ENCODE assay signal across 29 cellular contexts in genomic region chr9:104080983-104081382, GRCh38.
"Had no signal": no experiment of that assay in that cellular context is flagged by ENCODE, and none has a peak within 500 bp of the region (broad histone marks: within the 10 kb centered on the region; RNA-seq: fewer than 3 reads in every experiment).

No MANE protein-coding gene starts in this region.

- DNase-seq: activated CD4-positive, alpha-beta T cell treated with anti-CD3 and anti-CD28 coated beads, Interleukin-2, amount 10 ng/mL, durations not matched to agents 24 days and 14 days; activated CD4-positive, alpha-beta T cell treated with anti-CD3 and anti-CD28 coated beads, Interleukin-2, amount 50 U/mL, for 4 hours; activated CD8-positive, alpha-beta T cell treated with anti-CD3 and anti-CD28 coated beads for 36 hours; activated gamma-delta T cell; activated naive CD4-positive, alpha-beta T cell treated with Interleukin-2 at 50 U/mL for 16 hours; activated naive CD8-positive, alpha-beta T cell treated with anti-CD3 and anti-CD28 coated beads, Interleukin-2, amount 10 ng/mL, durations not matched to agents 7 days and 5 days; activated T-cell treated with anti-CD3 and anti-CD28 coated beads, Interleukin-2, amount 50 U/mL, for 24 hours; amygdala; KG1; NCI-H1105 treated with DMSO at 0.1 percent for 48 hours; NCI-H1436; NCI-H1694; NCI-H2029; NCI-H2171 treated with DMSO at 0.1 percent for 48 hours; NCI-H226; NCI-H446 treated with DMSO at 0.1 percent for 48 hours; NCI-H524; NCI-H774; PC-3; Peyer's patch; RPMI8226; SHP77 treated with DMSO at 0.1 percent for 48 hours; SK-N-SH had no signal

- H3K9me3 Mint-ChIP-seq: activated CD4-positive, alpha-beta T cell treated with anti-CD3 and anti-CD28 coated beads, Interleukin-2, amount 10 ng/mL, durations not matched to agents 24 days and 14 days; central memory CD8-positive, alpha-beta T cell had no signal

- H3K27ac Mint-ChIP-seq: activated CD4-positive, alpha-beta T cell treated with anti-CD3 and anti-CD28 coated beads, Interleukin-2, amount 10 ng/mL, durations not matched to agents 24 days and 14 days; activated CD8-positive, alpha-beta T cell treated with anti-CD3 and anti-CD28 coated beads for 36 hours; activated naive CD4-positive, alpha-beta T cell treated with anti-CD3 and anti-CD28 coated beads, Interleukin-2, amount 50 U/mL, for 24 hours; activated naive CD8-positive, alpha-beta T cell treated with anti-CD3 and anti-CD28 coated beads, Interleukin-2, amount 10 ng/mL, durations not matched to agents 7 days and 5 days; activated T-cell treated with anti-CD3 and anti-CD28 coated beads, Interleukin-2, amount 50 U/mL, for 24 hours; activated T-helper 2 cell treated with anti-CD3 and anti-CD28 coated beads, Interferon-gamma antibody, Interleukin-2, Interleukin-4, amounts not matched to agents 10 μg/mL and 5 μg/mL and 100 μg/mL, durations not matched to agents 14 hours and 24 hours and 36 hours; IgD-negative memory B cell; T-helper 1 cell treated with Interleukin-12 subunit alpha and Interleukin-12 subunit beta and Interleukin-4 antibody, amounts not matched to agents 30 μg/mL and 1 μg/mL, for 36 hours; T-helper 2 cell treated with Interferon-gamma antibody and Interleukin-4, amounts not matched to agents 5 μg/mL and 100 μg/mL, for 36 hours had no signal

- H3K4me1 Mint-ChIP-seq: activated CD4-positive, alpha-beta T cell treated with anti-CD3 and anti-CD28 coated beads, Interleukin-2, amount 10 ng/mL, durations not matched to agents 24 days and 14 days; activated naive CD4-positive, alpha-beta T cell treated with anti-CD3 and anti-CD28 coated beads, Interleukin-2, amount 50 U/mL, for 24 hours; activated naive CD8-positive, alpha-beta T cell treated with anti-CD3 and anti-CD28 coated beads, Interleukin-2, amount 10 ng/mL, durations not matched to agents 7 days and 5 days; central memory CD8-positive, alpha-beta T cell had no signal

- ATAC-seq: activated CD8-positive, alpha-beta T cell treated with anti-CD3 and anti-CD28 coated beads for 36 hours; PC-3 had no signal

- H3K4me3 Mint-ChIP-seq: activated CD4-positive, alpha-beta T cell treated with anti-CD3 and anti-CD28 coated beads, Interleukin-2, amount 10 ng/mL, durations not matched to agents 24 days and 14 days; activated CD8-positive, alpha-beta T cell treated with anti-CD3 and anti-CD28 coated beads for 36 hours; activated naive CD4-positive, alpha-beta T cell treated with anti-CD3 and anti-CD28 coated beads, Interleukin-2, amount 50 U/mL, for 24 hours; activated naive CD8-positive, alpha-beta T cell treated with anti-CD3 and anti-CD28 coated beads, Interleukin-2, amount 10 ng/mL, durations not matched to agents 7 days and 5 days; activated T-cell treated with anti-CD3 and anti-CD28 coated beads, Interleukin-2, amount 50 U/mL, for 24 hours; central memory CD8-positive, alpha-beta T cell; IgD-negative memory B cell; T-helper 1 cell treated with Interleukin-12 subunit alpha and Interleukin-12 subunit beta and Interleukin-4 antibody, amounts not matched to agents 30 μg/mL and 1 μg/mL, for 36 hours; T-helper 2 cell treated with Interferon-gamma antibody and Interleukin-4, amounts not matched to agents 5 μg/mL and 100 μg/mL, for 36 hours had no signal
